In genomic region chr21:32482565-32483292, GRCh38 we compare ENCODE assay signal across 18 cellular contexts.
A peak's percentile ranks its signal among the peaks of the same experiment; 100 is the strongest.
DNase-seq lines count a peak whose midpoint lies in the region; ATAC-seq and TF ChIP-seq lines count a peak whose summit lies in the region.
"Had no signal": no experiment of that assay in that cellular context is flagged by ENCODE, and none has a peak within 500 bp of the region (broad histone marks: within the 10 kb centered on the region; RNA-seq: fewer than 3 reads in every experiment).

No MANE protein-coding gene starts in this region.

- ATAC-seq in natural killer cell, result peak in 1 of 3 donors; percentile 18
- ATAC-seq in natural killer cell treated with Interleukin-12 subunit alpha and Interleukin-12 subunit beta and Interleukin-15 and Interleukin-18, amount 100 ng/mL, for 72 hours, result no peak
- ATAC-seq in central memory CD8-positive, alpha-beta T cell (replicated peaks; ENCODE audit: extremely low read depth, poor library complexity, severe bottlenecking), result no peak
- no peak for ATAC-seq in GM21717 (IDR thresholded peaks at IDR 0.05; ENCODE audit: unreplicated experiment)

- H4K20me1 ChIP-seq in neural progenitor cell (ENCODE audit: low read depth), result no peaks in the 10 kb centered on the region
- H4K20me1 ChIP-seq: BLaER1 treated with 17β-estradiol and CSF1 and Interleukin-3, amounts not matched to agents 10 nM and 100 nM had no signal

- no peaks in the 10 kb centered on the region for H3K27me3 Mint-ChIP-seq in natural killer cell (ENCODE audit: low read depth in 2 of 2)
- no peaks in the 10 kb centered on the region for H3K27me3 Mint-ChIP-seq in natural killer cell treated with Interleukin-12 subunit alpha and Interleukin-12 subunit beta and Interleukin-15 and Interleukin-18, amount 100 ng/mL, for 72 hours
- H3K27me3 Mint-ChIP-seq in central memory CD8-positive, alpha-beta T cell, result no peaks in the 10 kb centered on the region
- peaks cover 3% of the 10 kb centered on the region for H3K27me3 Mint-ChIP-seq in neural progenitor cell (ENCODE audit: insufficient read depth, low read depth)
- no peaks in the 10 kb centered on the region for H3K27me3 Mint-ChIP-seq in Calu3 (ENCODE audit: unreplicated experiment)
- H3K27me3 Mint-ChIP-seq: CD4-positive, alpha-beta memory T cell had no signal

- H3K27ac Mint-ChIP-seq in natural killer cell, result peak overlapping the region; percentile 23 to 71
- H3K27ac Mint-ChIP-seq in natural killer cell treated with Interleukin-12 subunit alpha and Interleukin-12 subunit beta and Interleukin-15 and Interleukin-18, amount 100 ng/mL, for 72 hours, result peak overlapping the region in 1 of 2 donors; percentile 43
- H3K27ac Mint-ChIP-seq in central memory CD8-positive, alpha-beta T cell (ENCODE audit: low read depth), result peak overlapping the region; percentile 61
- H3K27ac Mint-ChIP-seq in neural progenitor cell, result peak overlapping the region; percentile 89
- H3K27ac Mint-ChIP-seq in Calu3 (ENCODE audit: unreplicated experiment), result no peak overlapping the region

- TF ChIP-seq CTCF in natural killer cell (IDR thresholded peaks at IDR 0.05) (no peak), neural progenitor cell (IDR thresholded peaks at IDR 0.05) (no peak), Calu3 (IDR thresholded peaks at IDR 0.05; ENCODE audit: unreplicated experiment) (no peak)

- H3K4me3 ChIP-seq in neural progenitor cell, result no peak overlapping the region
- H3K4me3 ChIP-seq: BLaER1 treated with 17β-estradiol and CSF1 and Interleukin-3, amounts not matched to agents 10 nM and 100 nM had no signal

- H3K36me3 ChIP-seq in neural progenitor cell, result no peaks in the 10 kb centered on the region
- H3K36me3 ChIP-seq: BLaER1 treated with 17β-estradiol and CSF1 and Interleukin-3, amounts not matched to agents 10 nM and 100 nM had no signal

- H3K9me3 ChIP-seq in neural progenitor cell (ENCODE audit: low read depth), result no peaks in the 10 kb centered on the region
- H3K9me3 ChIP-seq: BLaER1 treated with 17β-estradiol and CSF1 and Interleukin-3, amounts not matched to agents 10 nM and 100 nM; Caco-2 had no signal

- BruUV-seq in Calu3 (replicated peaks; lab: Mats Ljungman, UMichigan), result no TSS peak

- DNase-seq in natural killer cell, result no peak
- no peak for DNase-seq in natural killer cell treated with Interleukin-12 subunit alpha and Interleukin-12 subunit beta and Interleukin-15 and Interleukin-18, amount 100 ng/mL, for 72 hours (ENCODE audit: low spot score)
- DNase-seq in central memory CD8-positive, alpha-beta T cell (ENCODE audit: low spot score in 2 of 2), result no peak
- no peak for DNase-seq in neural progenitor cell (ENCODE audit: low spot score)
- DNase-seq in NCI-H1048 (lab: John Stamatoyannopoulos, UW), result no peak
- DNase-seq in Calu3, result no peak
- DNase-seq: 8988T; Caco-2; CD4-positive, alpha-beta memory T cell; DMS153; Kasumi-1; NCI-H1694 treated with DMSO at 0.1 percent for 48 hours; NCI-H2081 treated with DMSO at 0.1 percent for 48 hours; NCI-H2171 treated with DMSO at 0.1 percent for 48 hours; NCI-H524 treated with DMSO at 0.1 percent for 48 hours; OCI-M1 had no signal

- no peaks in the 10 kb centered on the region for H3K36me3 Mint-ChIP-seq in natural killer cell
- peaks cover 5% of the 10 kb centered on the region for H3K36me3 Mint-ChIP-seq in natural killer cell treated with Interleukin-12 subunit alpha and Interleukin-12 subunit beta and Interleukin-15 and Interleukin-18, amount 100 ng/mL, for 72 hours
- peaks cover 8% of the 10 kb centered on the region for H3K36me3 Mint-ChIP-seq in central memory CD8-positive, alpha-beta T cell (ENCODE audit: insufficient read depth)
- no peaks in the 10 kb centered on the region for H3K36me3 Mint-ChIP-seq in neural progenitor cell
- H3K36me3 Mint-ChIP-seq in Calu3 (ENCODE audit: insufficient read depth, unreplicated experiment), result peaks cover 5% of the 10 kb centered on the region

- H3K4me1 Mint-ChIP-seq in natural killer cell, result peaks cover 37 to 50% of the 10 kb centered on the region in 2 donors
- peaks cover 22 to 34% of the 10 kb centered on the region in 2 donors for H3K4me1 Mint-ChIP-seq in natural killer cell treated with Interleukin-12 subunit alpha and Interleukin-12 subunit beta and Interleukin-15 and Interleukin-18, amount 100 ng/mL, for 72 hours (ENCODE audit: low read depth in 2 of 2)
- peaks cover 11% of the 10 kb centered on the region for H3K4me1 Mint-ChIP-seq in central memory CD8-positive, alpha-beta T cell
- H3K4me1 Mint-ChIP-seq in neural progenitor cell, result peaks cover 6% of the 10 kb centered on the region
- peaks cover 9% of the 10 kb centered on the region for H3K4me1 Mint-ChIP-seq in Calu3 (ENCODE audit: low read depth, unreplicated experiment)

- H3K4me3 Mint-ChIP-seq in natural killer cell (peak overlapping the region; percentile 62), neural progenitor cell (no peak overlapping the region), Calu3 (ENCODE audit: low read depth, unreplicated experiment) (no peak overlapping the region)
- H3K4me3 Mint-ChIP-seq in natural killer cell treated with Interleukin-12 subunit alpha and Interleukin-12 subunit beta and Interleukin-15 and Interleukin-18, amount 100 ng/mL, for 72 hours, result no peak overlapping the region
- H3K4me3 Mint-ChIP-seq in central memory CD8-positive, alpha-beta T cell, result no peak overlapping the region
- H3K4me3 Mint-ChIP-seq: CD4-positive, alpha-beta memory T cell had no signal

- no peak overlapping the region for H3K27ac ChIP-seq in neural progenitor cell
- H3K27ac ChIP-seq: BLaER1 treated with 17β-estradiol and CSF1 and Interleukin-3, amounts not matched to agents 10 nM and 100 nM had no signal

- CTCF ChIA-PET in Calu3 (lab: Charles Lee), result no interaction called here

- no peaks in the 10 kb centered on the region for H3K4me1 ChIP-seq in neural progenitor cell
- H3K4me1 ChIP-seq: Caco-2 had no signal

- H3K27me3 ChIP-seq in neural progenitor cell, result no peaks in the 10 kb centered on the region
- H3K27me3 ChIP-seq: BLaER1 treated with 17β-estradiol and CSF1 and Interleukin-3, amounts not matched to agents 10 nM and 100 nM had no signal

- H3K4me2 ChIP-seq in neural progenitor cell, result no peak overlapping the region

- H2AFZ ChIP-seq in neural progenitor cell (replicated peaks), result no peak overlapping the region

- no peaks in the 10 kb centered on the region for H3K9me3 Mint-ChIP-seq in natural killer cell
- H3K9me3 Mint-ChIP-seq in natural killer cell treated with Interleukin-12 subunit alpha and Interleukin-12 subunit beta and Interleukin-15 and Interleukin-18, amount 100 ng/mL, for 72 hours, result no peaks in the 10 kb centered on the region
- H3K9me3 Mint-ChIP-seq in central memory CD8-positive, alpha-beta T cell, result no peaks in the 10 kb centered on the region
- no peaks in the 10 kb centered on the region for H3K9me3 Mint-ChIP-seq in neural progenitor cell
- H3K9me3 Mint-ChIP-seq in Calu3 (ENCODE audit: low read depth, unreplicated experiment), result no peaks in the 10 kb centered on the region
- H3K9me3 Mint-ChIP-seq: CD4-positive, alpha-beta memory T cell had no signal

- H3K9ac ChIP-seq in neural progenitor cell, result no peak overlapping the region
- H3K9ac ChIP-seq: BLaER1 treated with 17β-estradiol and CSF1 and Interleukin-3, amounts not matched to agents 10 nM and 100 nM had no signal

- intact Hi-C loops in natural killer cell (cut with micrococcal nuclease) (no loop called here), Calu3 (cut with micrococcal nuclease; ENCODE audit: unreplicated experiment) (no loop called here)

- no peaks in the 10 kb centered on the region for H3F3A ChIP-seq in neural progenitor cell (ENCODE audit: low read depth)

- no peaks in the 10 kb centered on the region for H3K79me2 ChIP-seq in neural progenitor cell (ENCODE audit: low read depth)
